1 cellular context compared by ENCODE assay signal in the genomic region with DNA sequence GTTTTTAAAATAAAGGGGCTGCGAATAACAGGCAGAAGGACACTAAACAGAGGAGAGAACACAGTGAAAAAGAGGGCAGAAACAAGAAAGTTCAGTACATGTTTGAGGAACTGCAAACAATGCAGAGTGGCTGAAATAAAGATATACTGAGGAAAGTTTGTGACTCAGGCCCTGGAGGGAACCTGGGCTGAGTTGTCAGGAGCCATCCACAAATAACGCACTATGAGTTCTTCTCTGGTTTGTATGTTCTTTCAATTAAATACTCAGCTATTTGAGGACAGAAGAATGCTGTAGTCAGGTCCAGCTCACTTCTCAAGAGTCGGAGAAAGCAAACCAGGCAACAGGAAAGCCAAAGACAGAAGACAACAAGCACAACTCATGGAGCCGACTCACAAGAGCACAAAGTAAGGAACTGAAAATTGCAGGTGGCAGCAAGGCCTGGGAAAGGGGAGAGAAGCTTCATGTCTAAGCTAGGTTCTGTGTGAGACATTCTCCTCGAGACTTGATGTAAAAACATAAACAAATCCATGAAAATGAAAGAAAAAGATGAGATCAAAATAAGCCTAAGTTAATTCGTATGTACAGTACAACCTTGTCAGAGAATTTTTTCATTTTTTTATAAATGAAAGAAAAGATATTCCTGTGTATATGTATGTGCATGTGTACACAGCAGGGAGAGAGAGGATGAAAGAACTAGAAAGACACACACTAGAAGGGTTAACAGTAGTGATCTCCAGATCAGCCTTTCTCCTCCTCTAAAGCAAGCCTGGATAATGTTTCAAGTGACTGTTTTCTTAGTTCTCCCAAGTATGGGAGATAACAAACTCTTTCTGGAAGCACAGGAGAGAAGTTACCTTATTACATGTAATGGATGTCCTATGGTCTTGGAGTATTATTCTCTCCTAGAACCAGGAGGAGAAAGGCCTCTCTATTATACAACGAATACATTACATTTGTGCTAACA.
TF ChIP-seq lines count a peak whose summit lies in the region.

No MANE protein-coding gene starts in this region.

TF ChIP-seq in SK-N-SH, 30 proteins besides CTCF, POLR2A, EP300 and RAD21:
- no peak for TF ChIP-seq YY1 (IDR thresholded peaks at IDR 0.05; ENCODE audit: low read depth)
- TF ChIP-seq, protein P1, sequence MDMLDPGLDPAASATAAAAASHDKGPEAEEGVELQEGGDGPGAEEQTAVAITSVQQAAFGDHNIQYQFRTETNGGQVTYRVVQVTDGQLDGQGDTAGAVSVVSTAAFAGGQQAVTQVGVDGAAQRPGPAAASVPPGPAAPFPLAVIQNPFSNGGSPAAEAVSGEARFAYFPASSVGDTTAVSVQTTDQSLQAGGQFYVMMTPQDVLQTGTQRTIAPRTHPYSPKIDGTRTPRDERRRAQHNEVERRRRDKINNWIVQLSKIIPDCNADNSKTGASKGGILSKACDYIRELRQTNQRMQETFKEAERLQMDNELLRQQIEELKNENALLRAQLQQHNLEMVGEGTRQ (IDR thresholded peaks at IDR 0.05; ENCODE audit: borderline replicate concordance, low read depth, low read length): no peak
- TF ChIP-seq TAF1 (IDR thresholded peaks at IDR 0.05; ENCODE audit: borderline replicate concordance, low read depth, low read length): no peak
- TF ChIP-seq, protein P2, sequence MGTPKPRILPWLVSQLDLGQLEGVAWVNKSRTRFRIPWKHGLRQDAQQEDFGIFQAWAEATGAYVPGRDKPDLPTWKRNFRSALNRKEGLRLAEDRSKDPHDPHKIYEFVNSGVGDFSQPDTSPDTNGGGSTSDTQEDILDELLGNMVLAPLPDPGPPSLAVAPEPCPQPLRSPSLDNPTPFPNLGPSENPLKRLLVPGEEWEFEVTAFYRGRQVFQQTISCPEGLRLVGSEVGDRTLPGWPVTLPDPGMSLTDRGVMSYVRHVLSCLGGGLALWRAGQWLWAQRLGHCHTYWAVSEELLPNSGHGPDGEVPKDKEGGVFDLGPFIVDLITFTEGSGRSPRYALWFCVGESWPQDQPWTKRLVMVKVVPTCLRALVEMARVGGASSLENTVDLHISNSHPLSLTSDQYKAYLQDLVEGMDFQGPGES (IDR thresholded peaks at IDR 0.05; ENCODE audit: low read depth, low read length): no peak
- no peak for TF ChIP-seq RFX5 (IDR thresholded peaks at IDR 0.05; ENCODE audit: low read length)
- TF ChIP-seq, protein P3, sequence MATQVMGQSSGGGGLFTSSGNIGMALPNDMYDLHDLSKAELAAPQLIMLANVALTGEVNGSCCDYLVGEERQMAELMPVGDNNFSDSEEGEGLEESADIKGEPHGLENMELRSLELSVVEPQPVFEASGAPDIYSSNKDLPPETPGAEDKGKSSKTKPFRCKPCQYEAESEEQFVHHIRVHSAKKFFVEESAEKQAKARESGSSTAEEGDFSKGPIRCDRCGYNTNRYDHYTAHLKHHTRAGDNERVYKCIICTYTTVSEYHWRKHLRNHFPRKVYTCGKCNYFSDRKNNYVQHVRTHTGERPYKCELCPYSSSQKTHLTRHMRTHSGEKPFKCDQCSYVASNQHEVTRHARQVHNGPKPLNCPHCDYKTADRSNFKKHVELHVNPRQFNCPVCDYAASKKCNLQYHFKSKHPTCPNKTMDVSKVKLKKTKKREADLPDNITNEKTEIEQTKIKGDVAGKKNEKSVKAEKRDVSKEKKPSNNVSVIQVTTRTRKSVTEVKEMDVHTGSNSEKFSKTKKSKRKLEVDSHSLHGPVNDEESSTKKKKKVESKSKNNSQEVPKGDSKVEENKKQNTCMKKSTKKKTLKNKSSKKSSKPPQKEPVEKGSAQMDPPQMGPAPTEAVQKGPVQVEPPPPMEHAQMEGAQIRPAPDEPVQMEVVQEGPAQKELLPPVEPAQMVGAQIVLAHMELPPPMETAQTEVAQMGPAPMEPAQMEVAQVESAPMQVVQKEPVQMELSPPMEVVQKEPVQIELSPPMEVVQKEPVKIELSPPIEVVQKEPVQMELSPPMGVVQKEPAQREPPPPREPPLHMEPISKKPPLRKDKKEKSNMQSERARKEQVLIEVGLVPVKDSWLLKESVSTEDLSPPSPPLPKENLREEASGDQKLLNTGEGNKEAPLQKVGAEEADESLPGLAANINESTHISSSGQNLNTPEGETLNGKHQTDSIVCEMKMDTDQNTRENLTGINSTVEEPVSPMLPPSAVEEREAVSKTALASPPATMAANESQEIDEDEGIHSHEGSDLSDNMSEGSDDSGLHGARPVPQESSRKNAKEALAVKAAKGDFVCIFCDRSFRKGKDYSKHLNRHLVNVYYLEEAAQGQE (IDR thresholded peaks at IDR 0.05; ENCODE audit: low read depth, low read length): no peak
